ENCODE assay signal across 9 cellular contexts in genomic region chr9:112166176-112167140, GRCh38. TPM values are rescaled to one million over a fixed set of nuclear protein-coding genes. Genes with fewer than 3 reads are reported as not detected.
DNase-seq lines count a peak whose midpoint lies in the region; ATAC-seq and TF ChIP-seq lines count a peak whose summit lies in the region.
"Had no signal": no experiment of that assay in that cellular context is flagged by ENCODE, and none has a peak within 500 bp of the region (broad histone marks: within the 10 kb centered on the region; RNA-seq: fewer than 3 reads in every experiment).

No MANE protein-coding gene starts in this region.

- H3K4me1 Mint-ChIP-seq in brain: peaks cover 18% of the 10 kb centered on the region

- H3K9me3 ChIP-seq in tibial nerve (no peaks in the 10 kb centered on the region), BE2C (no peaks in the 10 kb centered on the region)

- peaks cover 0 to 6% (median 0%) of the 10 kb centered on the region in 4 donors for H3K4me1 ChIP-seq in tibial nerve
- H3K4me1 ChIP-seq in BE2C: no peaks in the 10 kb centered on the region

- H3K27me3 ChIP-seq in tibial nerve (no peaks in the 10 kb centered on the region), BE2C (no peaks in the 10 kb centered on the region)

- ATAC-seq in HG03342 (IDR thresholded peaks at IDR 0.05; ENCODE audit: unreplicated experiment): no peak

- no peak for TF ChIP-seq CTCF in brain (conservative IDR thresholded peaks at IDR 0.05)
- peak in 1 of 5 experiments; percentile 16 for TF ChIP-seq CTCF in tibial nerve (IDR thresholded peaks at IDR 0.05)
- TF ChIP-seq CTCF in BE2C (IDR thresholded peaks at IDR 0.05; ENCODE audit: low read depth, low read length): no peak

- no peaks in the 10 kb centered on the region for H3K9me3 Mint-ChIP-seq in brain
- H3K9me3 Mint-ChIP-seq: activated naive CD4-positive, alpha-beta T cell treated with anti-CD3 and anti-CD28 coated beads, Interleukin-2, amount 50 U/mL, for 72 hours had no signal

- DNase-seq in NCI-H2196 (lab: John Stamatoyannopoulos, UW; ENCODE audit: unreplicated experiment) (peak; percentile 6), NCI-H2196 treated with DMSO at 0.1 percent for 48 hours (lab: John Stamatoyannopoulos, UW; ENCODE audit: unreplicated experiment) (no peak), iris pigment epithelial cell (ENCODE audit: low read depth) (peak; percentile 55), tibial nerve (ENCODE audit: low spot score in 2 of 2) (peak; percentile 46 to 63), BE2C (no peak), NCI-H2227 (lab: John Stamatoyannopoulos, UW; ENCODE audit: unreplicated experiment) (no peak)

- H3K27me3 Mint-ChIP-seq in brain: no peaks in the 10 kb centered on the region

- peak overlapping the region in 1 of 5 experiments; percentile 62 for H3K4me3 Mint-ChIP-seq in brain

- H3K27ac ChIP-seq in tibial nerve: no peak overlapping the region

- peak in 1 of 2 donors; percentile 62 for TF ChIP-seq EP300 in tibial nerve (IDR thresholded peaks at IDR 0.05)

- 45 to 48% methylated on average over 12 of the region's 12 CpGs for WGBS in tibial nerve, 2 donors

- H3K36me3 Mint-ChIP-seq in brain: no peaks in the 10 kb centered on the region
- H3K36me3 Mint-ChIP-seq: activated naive CD4-positive, alpha-beta T cell treated with anti-CD3 and anti-CD28 coated beads, Interleukin-2, amount 50 U/mL, for 72 hours had no signal

- no peaks in the 10 kb centered on the region for H3K36me3 ChIP-seq in tibial nerve
- no peaks in the 10 kb centered on the region for H3K36me3 ChIP-seq in BE2C

- H3K4me3 ChIP-seq in tibial nerve: no peak overlapping the region
- no peak overlapping the region for H3K4me3 ChIP-seq in BE2C (ENCODE audit: low read depth, low read length)

- H3K27ac Mint-ChIP-seq in brain: peak overlapping the region in 3 of 5 experiments; percentile 24 to 75 (median 30)
- H3K27ac Mint-ChIP-seq: activated naive CD4-positive, alpha-beta T cell treated with anti-CD3 and anti-CD28 coated beads, Interleukin-2, amount 50 U/mL, for 72 hours had no signal

- TF ChIP-seq POLR2A in tibial nerve (IDR thresholded peaks at IDR 0.05): no peak

RNA-seq across cellular contexts. Expression of gene SUSD1, which starts 8.6 kb away (rescaled TPM):
- polyA plus RNA-seq in brain (ENCODE audit: insufficient read depth, low read depth, low replicate concordance): 8.7 TPM
- 10 to 100 TPM in 2 of 4 donors, 1 to 10 TPM in 2; 6.9 to 19.8 (median 11.5) TPM for total RNA-seq in tibial nerve
- 5.6 TPM for polyA plus RNA-seq in BE2C (2012; ENCODE audit: insufficient read depth, insufficient read length, low read depth)

Comparison
In these comparisons a context has a peak if more than half of its experiments do, and no peak if none do; other contexts are left out.
1. DNase-seq: peak in NCI-H2196 (single experiment), iris pigment epithelial cell (single experiment) and tibial nerve (2 of 2); none in NCI-H2196 treated with DMSO at 0.1 percent for 48 hours (single experiment), BE2C (single experiment) and NCI-H2227 (single experiment).